ENCODE assay signal across 25 cellular contexts in the genomic region with DNA sequence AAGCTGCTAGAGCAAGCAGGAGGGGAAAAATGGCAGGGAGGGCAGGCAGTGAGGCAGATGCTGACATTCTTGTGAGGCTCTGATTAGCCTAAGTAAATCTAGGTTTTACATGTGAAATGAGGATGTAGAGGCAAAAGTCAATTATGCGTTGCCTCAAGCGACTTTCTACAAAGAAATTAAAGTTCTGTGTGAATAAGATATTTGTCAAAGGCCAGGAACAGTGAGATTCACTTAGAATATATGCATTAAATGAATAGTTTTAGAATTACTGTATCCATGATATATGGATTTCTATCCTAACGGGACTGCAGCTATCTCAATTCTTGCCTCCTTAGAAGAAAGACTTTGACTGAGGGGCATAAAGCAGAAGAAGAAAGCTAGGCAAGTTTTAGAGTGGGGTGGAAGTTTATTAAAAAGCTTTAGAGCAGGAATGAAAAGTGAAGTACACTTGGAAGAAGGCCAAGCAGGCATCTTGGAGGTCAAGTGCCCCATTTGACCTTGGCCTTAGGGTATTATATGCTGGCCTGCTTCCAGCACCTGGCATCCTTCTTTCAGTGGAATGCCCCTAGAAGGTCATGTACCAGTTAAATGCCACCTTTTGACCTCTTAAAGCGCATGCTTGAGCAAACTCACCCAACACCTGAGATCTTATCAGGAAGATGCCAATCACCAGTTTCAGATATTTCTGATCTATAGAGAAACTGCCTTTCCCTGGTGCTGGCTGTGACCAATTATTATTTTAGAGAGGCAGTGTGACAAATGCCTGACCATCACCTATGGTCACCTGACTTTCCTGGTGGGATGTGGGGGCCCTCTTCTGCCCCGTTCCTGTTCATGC. TPM values are rescaled to one million over a fixed set of nuclear protein-coding genes. Genes with fewer than 3 reads are reported as not detected.
A peak's percentile ranks its signal among the peaks of the same experiment; 100 is the strongest.
DNase-seq lines count a peak whose midpoint lies in the region; FAIRE-seq and TF ChIP-seq lines count a peak whose summit lies in the region.
"Had no signal": no experiment of that assay in that cellular context is flagged by ENCODE, and none has a peak within 500 bp of the region (broad histone marks: within the 10 kb centered on the region; RNA-seq: fewer than 3 reads in every experiment).

No MANE protein-coding gene starts in this region.

- H3K9ac ChIP-seq in astrocyte (ENCODE audit: low read length) = no peak overlapping the region
- H3K9ac ChIP-seq: BLaER1 treated with 17β-estradiol and CSF1 and Interleukin-3, amounts not matched to agents 10 nM and 100 nM had no signal

- H3K9me3 Mint-ChIP-seq in astrocyte (ENCODE audit: unreplicated experiment) = no peaks in the 10 kb centered on the region
- H3K9me3 Mint-ChIP-seq: activated CD8-positive, alpha-beta T cell treated with anti-CD3 and anti-CD28 coated beads for 36 hours; activated naive CD8-positive, alpha-beta T cell treated with anti-CD3 and anti-CD28 coated beads for 36 hours had no signal

- H3K9me3 ChIP-seq in astrocyte (ENCODE audit: insufficient read depth, low read depth, low read length) = no peaks in the 10 kb centered on the region
- no peaks in the 10 kb centered on the region for H3K9me3 ChIP-seq in osteoblast (ENCODE audit: low read depth, low read length)
- no peaks in the 10 kb centered on the region for H3K9me3 ChIP-seq in suprapubic skin
- H3K9me3 ChIP-seq: ascending aorta; BLaER1 treated with 17β-estradiol and CSF1 and Interleukin-3, amounts not matched to agents 10 nM and 100 nM; prostate gland had no signal

- H3K27ac ChIP-seq in astrocyte (ENCODE audit: low read depth, low read length) (peak overlapping the region; percentile 22), osteoblast (ENCODE audit: low read depth, low read length) (peak overlapping the region; percentile 90), suprapubic skin (no peak overlapping the region)
- H3K27ac ChIP-seq: ascending aorta; BLaER1 treated with 17β-estradiol and CSF1 and Interleukin-3, amounts not matched to agents 10 nM and 100 nM; prostate gland had no signal

- CTCF ChIA-PET in GM10248 (lab: Yijun Ruan, JAX) = no interaction called here

- peaks cover 17% of the 10 kb centered on the region for H3K4me1 Mint-ChIP-seq in astrocyte (ENCODE audit: low read depth, unreplicated experiment)
- H3K4me1 Mint-ChIP-seq: activated naive CD8-positive, alpha-beta T cell treated with anti-CD3 and anti-CD28 coated beads for 36 hours had no signal

- POLR2A ChIA-PET in GM10248 (lab: Yijun Ruan, JAX) = no interaction called here

- 80% methylated on average over 5 of the region's 5 CpGs for WGBS in suprapubic skin

- H3K4me3 ChIP-seq in astrocyte (ENCODE audit: insufficient read depth, low read depth, low read length) = no peak overlapping the region
- H3K4me3 ChIP-seq in osteoblast (ENCODE audit: insufficient read depth, low read length) = no peak overlapping the region
- H3K4me3 ChIP-seq in suprapubic skin = no peak overlapping the region
- H3K4me3 ChIP-seq: ascending aorta; BLaER1 treated with 17β-estradiol and CSF1 and Interleukin-3, amounts not matched to agents 10 nM and 100 nM; lung; prostate gland had no signal

- no peak for TF ChIP-seq EP300 in suprapubic skin (IDR thresholded peaks at IDR 0.05)

- FAIRE-seq in GM18507 (lab: Jason Lieb, UNC) = peak; percentile 31
- no peak for FAIRE-seq in astrocyte (lab: Jason Lieb, UNC)
- FAIRE-seq: urothelium cell line had no signal

- TF ChIP-seq CTCF in astrocyte (IDR thresholded peaks at IDR 0.05; ENCODE audit: insufficient read depth, low read depth, low read length) = no peak
- no peak for TF ChIP-seq CTCF in osteoblast (IDR thresholded peaks at IDR 0.05; ENCODE audit: extremely low read depth, low read depth, low read length)
- no peak for TF ChIP-seq CTCF in GM10248 (IDR thresholded peaks at IDR 0.05; ENCODE audit: control extremely low read depth, extremely low read depth, low read depth, missing control alignments)
- no peak for TF ChIP-seq CTCF in suprapubic skin (IDR thresholded peaks at IDR 0.05)

- H3K4me1 ChIP-seq in astrocyte (ENCODE audit: insufficient read depth, low read length) (peaks cover 28% of the 10 kb centered on the region), osteoblast (ENCODE audit: insufficient read depth, low read length) (peaks cover 53% of the 10 kb centered on the region), suprapubic skin (no peaks in the 10 kb centered on the region)
- H3K4me1 ChIP-seq: ascending aorta, prostate gland had no signal

- no peak overlapping the region for H2AFZ ChIP-seq in astrocyte (ENCODE audit: low read depth, low read length)
- no peak overlapping the region for H2AFZ ChIP-seq in osteoblast (ENCODE audit: low read length)

- no peak overlapping the region for H3K27ac Mint-ChIP-seq in astrocyte (ENCODE audit: unreplicated experiment)
- H3K27ac Mint-ChIP-seq: activated CD8-positive, alpha-beta T cell treated with anti-CD3 and anti-CD28 coated beads for 36 hours; activated naive CD8-positive, alpha-beta T cell treated with anti-CD3 and anti-CD28 coated beads for 36 hours; stimulated activated effector memory CD8-positive, alpha-beta T cell treated with anti-CD3 and anti-CD28 coated beads, Interleukin-12 subunit alpha, Interleukin-12 subunit beta, amount 100 ng/mL, for 72 hours had no signal

- H3K36me3 ChIP-seq in astrocyte (ENCODE audit: insufficient read depth, low read length) (no peaks in the 10 kb centered on the region), osteoblast (ENCODE audit: insufficient read depth, low read length) (no peaks in the 10 kb centered on the region), suprapubic skin (no peaks in the 10 kb centered on the region)
- H3K36me3 ChIP-seq: ascending aorta; BLaER1 treated with 17β-estradiol and CSF1 and Interleukin-3, amounts not matched to agents 10 nM and 100 nM; prostate gland had no signal

- H3K27me3 ChIP-seq in astrocyte (ENCODE audit: insufficient read depth, low read length) = no peaks in the 10 kb centered on the region
- H3K27me3 ChIP-seq in osteoblast (ENCODE audit: insufficient read depth, low read length) = no peaks in the 10 kb centered on the region
- no peaks in the 10 kb centered on the region for H3K27me3 ChIP-seq in suprapubic skin
- H3K27me3 ChIP-seq: ascending aorta; BLaER1 treated with 17β-estradiol and CSF1 and Interleukin-3, amounts not matched to agents 10 nM and 100 nM had no signal

- TF ChIP-seq POLR2A in suprapubic skin (IDR thresholded peaks at IDR 0.05) = no peak

- DNase-seq in GM18507 (ENCODE audit: extremely low spot score, insufficient read length, low read depth) = no peak
- DNase-seq in NCI-H526 (lab: John Stamatoyannopoulos, UW) = peak; percentile 18 to 49
- no peak for DNase-seq in astrocyte (ENCODE audit: low read depth)
- no peak for DNase-seq in osteoblast (ENCODE audit: insufficient read length, low spot score, missing footprints)
- no peak for DNase-seq in HK-2 (ENCODE audit: unreplicated experiment)
- no peak for DNase-seq in GM10248 (ENCODE audit: extremely low spot score)
- no peak for DNase-seq in HuH-7 (ENCODE audit: low spot score)
- no peak for DNase-seq in suprapubic skin (ENCODE audit: low spot score in 2 of 2)
- DNase-seq: activated CD4-positive, CD25-positive, alpha-beta regulatory T cell treated with anti-CD3 and anti-CD28 coated beads, Interleukin-2, amount 50 U/mL, for 72 hours; activated CD8-positive, alpha-beta T cell treated with anti-CD3 and anti-CD28 coated beads for 36 hours; activated naive CD8-positive, alpha-beta T cell treated with anti-CD3 and anti-CD28 coated beads for 36 hours; central memory CD4-positive, alpha-beta T cell; glutamatergic neuron; Karpas-422; MV-4-11; NCI-H1694; NCI-H2171 treated with DMSO at 0.1 percent for 48 hours had no signal

- H3K27me3 Mint-ChIP-seq in astrocyte (ENCODE audit: low read depth, unreplicated experiment) = no peaks in the 10 kb centered on the region

- no peak overlapping the region for H3K4me3 Mint-ChIP-seq in astrocyte (ENCODE audit: unreplicated experiment)
- H3K4me3 Mint-ChIP-seq: activated CD8-positive, alpha-beta T cell treated with anti-CD3 and anti-CD28 coated beads for 36 hours; activated naive CD8-positive, alpha-beta T cell treated with anti-CD3 and anti-CD28 coated beads for 36 hours; stimulated activated effector memory CD8-positive, alpha-beta T cell treated with anti-CD3 and anti-CD28 coated beads, Interleukin-12 subunit alpha, Interleukin-12 subunit beta, amount 100 ng/mL, for 72 hours had no signal

- H3K4me2 ChIP-seq in astrocyte (ENCODE audit: low read length) (no peak overlapping the region), osteoblast (ENCODE audit: insufficient read depth, low read length) (no peak overlapping the region)
- H3K4me2 ChIP-seq: BLaER1 treated with 17β-estradiol and CSF1 and Interleukin-3, amounts not matched to agents 10 nM and 100 nM had no signal

- H4K20me1 ChIP-seq in astrocyte (ENCODE audit: insufficient read depth, low read length) = no peaks in the 10 kb centered on the region
- H4K20me1 ChIP-seq in osteoblast (ENCODE audit: insufficient read depth, low read length) = no peaks in the 10 kb centered on the region
- H4K20me1 ChIP-seq: BLaER1 treated with 17β-estradiol and CSF1 and Interleukin-3, amounts not matched to agents 10 nM and 100 nM had no signal

- H3K79me2 ChIP-seq in astrocyte (ENCODE audit: insufficient read depth, low read length) = no peaks in the 10 kb centered on the region
- H3K79me2 ChIP-seq in osteoblast (ENCODE audit: insufficient read depth, low read length) = no peaks in the 10 kb centered on the region

- no peaks in the 10 kb centered on the region for H3K36me3 Mint-ChIP-seq in astrocyte (ENCODE audit: low read depth, unreplicated experiment)
- H3K36me3 Mint-ChIP-seq: activated naive CD8-positive, alpha-beta T cell treated with anti-CD3 and anti-CD28 coated beads for 36 hours; stimulated activated effector memory CD8-positive, alpha-beta T cell treated with anti-CD3 and anti-CD28 coated beads, Interleukin-12 subunit alpha, Interleukin-12 subunit beta, amount 100 ng/mL, for 72 hours had no signal

RNA-seq across cellular contexts. Expression of a gene that starts 38.2 kb away (rescaled TPM):
- not detected in 2 replicates for total RNA-seq in astrocyte
- under 0.01 TPM in 1 of 2 replicates, not detected in the other for total RNA-seq in osteoblast
- under 1 TPM in 1 of 4 donors, not detected in 3; 0.30 TPM for total RNA-seq in suprapubic skin
- total RNA-seq: activated CD8-positive, alpha-beta T cell treated with anti-CD3 and anti-CD28 coated beads for 36 hours; activated naive CD8-positive, alpha-beta T cell treated with anti-CD3 and anti-CD28 coated beads for 36 hours; ascending aorta; dermis microvascular lymphatic vessel endothelial cell; HT1080; lung had no signal

Comparison
In these comparisons a context has a peak if more than half of its experiments do, and no peak if none do; other contexts are left out.
1. DNase-seq: peak in NCI-H526 (2 of 2); none in GM18507 (single experiment), astrocyte (single experiment), osteoblast (single experiment), HK-2 (single experiment), GM10248 (single experiment), HuH-7 (single experiment) and suprapubic skin (0 of 2).